Comparison of ENCODE assay signal across 33 cellular contexts in genomic region chr7:35599642-35600041, GRCh38.
"Had no signal": no experiment of that assay in that cellular context is flagged by ENCODE, and none has a peak within 500 bp of the region (broad histone marks: within the 10 kb centered on the region; RNA-seq: fewer than 3 reads in every experiment).

No MANE protein-coding gene starts in this region.

- H3K9me3 ChIP-seq: adrenal gland, body of pancreas, colonic mucosa, esophagus squamous epithelium, gastroesophageal sphincter had no signal

- H3K36me3 Mint-ChIP-seq: activated CD4-positive, alpha-beta memory T cell treated with anti-CD3 and anti-CD28 coated beads for 36 hours; activated CD8-positive, alpha-beta memory T cell treated with anti-CD3 and anti-CD28 coated beads, Interleukin-2, amount 10 ng/mL, durations not matched to agents 7 days and 5 days; activated naive CD8-positive, alpha-beta T cell treated with anti-CD3 and anti-CD28 coated beads for 36 hours had no signal

- H3K4me3 ChIP-seq: adrenal gland, body of pancreas, colonic mucosa, esophagus squamous epithelium, gastroesophageal sphincter had no signal

- H3K27me3 Mint-ChIP-seq: activated CD4-positive, alpha-beta memory T cell treated with anti-CD3 and anti-CD28 coated beads for 36 hours; activated CD4-positive, alpha-beta T cell treated with anti-CD3 and anti-CD28 coated beads for 36 hours; activated CD8-positive, alpha-beta memory T cell treated with anti-CD3 and anti-CD28 coated beads, Interleukin-2, amount 10 ng/mL, durations not matched to agents 7 days and 5 days; activated naive CD4-positive, alpha-beta T cell treated with anti-CD3 and anti-CD28 coated beads, Interleukin-2, amount 50 U/mL, for 24 hours; activated naive CD8-positive, alpha-beta T cell treated with anti-CD3 and anti-CD28 coated beads for 36 hours; activated naive CD8-positive, alpha-beta T cell treated with anti-CD3 and anti-CD28 coated beads, Interleukin-2, amount 50 U/mL, for 24 hours; T-helper 17 cell had no signal

- DNase-seq: activated CD4-positive, alpha-beta memory T cell treated with anti-CD3 and anti-CD28 coated beads for 36 hours; activated CD4-positive, alpha-beta T cell treated with anti-CD3 and anti-CD28 coated beads for 36 hours; activated CD4-positive, alpha-beta T cell treated with anti-CD3 and anti-CD28 coated beads, Interleukin-2, amount 10 ng/mL, durations not matched to agents 24 days and 14 days; activated CD4-positive, CD25-positive, alpha-beta regulatory T cell; activated CD4-positive, CD25-positive, alpha-beta regulatory T cell treated with anti-CD3 and anti-CD28 coated beads, Interleukin-2, amount 50 U/mL, for 72 hours; activated CD8-positive, alpha-beta memory T cell treated with anti-CD3 and anti-CD28 coated beads, Interleukin-2, amount 10 ng/mL, durations not matched to agents 7 days and 5 days; activated CD8-positive, alpha-beta memory T cell treated with anti-CD3 and anti-CD28 coated beads, Interleukin-2, amount 50 U/mL, for 4 hours; activated CD8-positive, alpha-beta T cell treated with anti-CD3 and anti-CD28 coated beads, Interleukin-2, amount 10 ng/mL, durations not matched to agents 7 days and 5 days; activated effector memory CD4-positive, alpha-beta T cell treated with anti-CD3 and anti-CD28 coated beads, Interleukin-2, amount 50 U/mL, for 16 hours; activated naive CD4-positive, alpha-beta T cell treated with anti-CD3 and anti-CD28 coated beads for 36 hours; activated naive CD8-positive, alpha-beta T cell treated with anti-CD3 and anti-CD28 coated beads for 36 hours; activated naive CD8-positive, alpha-beta T cell treated with anti-CD3 and anti-CD28 coated beads, Interleukin-2, amount 50 U/mL, for 24 hours; activated T-cell treated with anti-CD3 and anti-CD28 coated beads, Interleukin-2, amount 50 U/mL, for 1 hour; activated T-cell treated with anti-CD3 and anti-CD28 coated beads, Interleukin-2, amount 50 U/mL, for 48 hours; adrenal gland; amygdala; aorta; body of pancreas; central memory CD4-positive, alpha-beta T cell; cerebellar nuclear complex; colonic mucosa; effector CD8-positive, alpha-beta T cell; esophagus squamous epithelium; foreskin melanocyte; T-helper 1 cell; T-helper 17 cell; T1000 had no signal

- H3K9me3 Mint-ChIP-seq: activated CD4-positive, alpha-beta memory T cell treated with anti-CD3 and anti-CD28 coated beads for 36 hours; activated CD4-positive, alpha-beta T cell treated with anti-CD3 and anti-CD28 coated beads, Interleukin-2, amount 10 ng/mL, durations not matched to agents 24 days and 14 days; activated naive CD4-positive, alpha-beta T cell treated with anti-CD3 and anti-CD28 coated beads for 36 hours; activated naive CD4-positive, alpha-beta T cell treated with anti-CD3 and anti-CD28 coated beads, Interleukin-2, amount 50 U/mL, for 24 hours; activated naive CD8-positive, alpha-beta T cell treated with anti-CD3 and anti-CD28 coated beads for 36 hours; activated naive CD8-positive, alpha-beta T cell treated with anti-CD3 and anti-CD28 coated beads, Interleukin-2, amount 50 U/mL, for 24 hours; activated T-helper 1 cell treated with anti-CD3 and anti-CD28 coated beads, Interleukin-12 subunit alpha, Interleukin-12 subunit beta, Interleukin-2, Interleukin-4 antibody, amounts not matched to agents 30 ng/mL and 10 ng/mL and 1 ng/mL, durations not matched to agents 14 hours and 24 hours and 36 hours; activated T-helper 2 cell treated with anti-CD3 and anti-CD28 coated beads, Interferon-gamma antibody, Interleukin-2, Interleukin-4, amounts not matched to agents 10 μg/mL and 5 μg/mL and 100 μg/mL, durations not matched to agents 14 hours and 24 hours and 36 hours; T-helper 2 cell treated with Interferon-gamma antibody and Interleukin-4, amounts not matched to agents 5 μg/mL and 100 μg/mL, for 36 hours had no signal

- H3K4me1 ChIP-seq: body of pancreas, colonic mucosa, esophagus squamous epithelium, gastroesophageal sphincter had no signal

- ATAC-seq: activated CD4-positive, alpha-beta T cell treated with anti-CD3 and anti-CD28 coated beads for 36 hours; activated CD8-positive, alpha-beta memory T cell treated with anti-CD3 and anti-CD28 coated beads, Interleukin-2, amount 10 ng/mL, durations not matched to agents 7 days and 5 days; activated CD8-positive, alpha-beta T cell treated with anti-CD3 and anti-CD28 coated beads, Interleukin-2, amount 10 ng/mL, durations not matched to agents 7 days and 5 days; activated naive CD8-positive, alpha-beta T cell treated with anti-CD3 and anti-CD28 coated beads, Interleukin-2, amount 50 U/mL, for 24 hours; body of pancreas; gastroesophageal sphincter; T-helper 17 cell had no signal

- H3K27ac Mint-ChIP-seq: activated CD4-positive, alpha-beta memory T cell treated with anti-CD3 and anti-CD28 coated beads for 36 hours; activated CD4-positive, alpha-beta T cell treated with anti-CD3 and anti-CD28 coated beads for 36 hours; activated CD4-positive, alpha-beta T cell treated with anti-CD3 and anti-CD28 coated beads, Interleukin-2, amount 10 ng/mL, durations not matched to agents 24 days and 14 days; activated CD8-positive, alpha-beta memory T cell treated with anti-CD3 and anti-CD28 coated beads, Interleukin-2, amount 10 ng/mL, durations not matched to agents 7 days and 5 days; activated CD8-positive, alpha-beta T cell treated with anti-CD3 and anti-CD28 coated beads, Interleukin-2, amount 10 ng/mL, durations not matched to agents 7 days and 5 days; activated naive CD4-positive, alpha-beta T cell treated with anti-CD3 and anti-CD28 coated beads for 36 hours; activated naive CD4-positive, alpha-beta T cell treated with anti-CD3 and anti-CD28 coated beads, Interleukin-2, amount 50 U/mL, for 24 hours; activated naive CD8-positive, alpha-beta T cell treated with anti-CD3 and anti-CD28 coated beads for 36 hours; activated naive CD8-positive, alpha-beta T cell treated with anti-CD3 and anti-CD28 coated beads, Interleukin-2, amount 50 U/mL, for 24 hours; activated T-helper 1 cell treated with anti-CD3 and anti-CD28 coated beads, Interleukin-12 subunit alpha, Interleukin-12 subunit beta, Interleukin-2, Interleukin-4 antibody, amounts not matched to agents 30 ng/mL and 10 ng/mL and 1 ng/mL, durations not matched to agents 14 hours and 24 hours and 36 hours; activated T-helper 2 cell treated with anti-CD3 and anti-CD28 coated beads, Interferon-gamma antibody, Interleukin-2, Interleukin-4, amounts not matched to agents 10 μg/mL and 5 μg/mL and 100 μg/mL, durations not matched to agents 14 hours and 24 hours and 36 hours; T-helper 17 cell; T-helper 2 cell treated with Interferon-gamma antibody and Interleukin-4, amounts not matched to agents 5 μg/mL and 100 μg/mL, for 36 hours had no signal

- H3K27me3 ChIP-seq: adrenal gland, body of pancreas, colonic mucosa, esophagus squamous epithelium, gastroesophageal sphincter had no signal

- H3K36me3 ChIP-seq: adrenal gland, colonic mucosa, esophagus squamous epithelium, gastroesophageal sphincter had no signal

- H3K4me3 Mint-ChIP-seq: activated CD4-positive, alpha-beta memory T cell treated with anti-CD3 and anti-CD28 coated beads for 36 hours; activated CD4-positive, alpha-beta T cell treated with anti-CD3 and anti-CD28 coated beads for 36 hours; activated CD4-positive, alpha-beta T cell treated with anti-CD3 and anti-CD28 coated beads, Interleukin-2, amount 10 ng/mL, durations not matched to agents 24 days and 14 days; activated CD8-positive, alpha-beta memory T cell treated with anti-CD3 and anti-CD28 coated beads, Interleukin-2, amount 10 ng/mL, durations not matched to agents 7 days and 5 days; activated CD8-positive, alpha-beta T cell treated with anti-CD3 and anti-CD28 coated beads, Interleukin-2, amount 10 ng/mL, durations not matched to agents 7 days and 5 days; activated naive CD4-positive, alpha-beta T cell treated with anti-CD3 and anti-CD28 coated beads for 36 hours; activated naive CD4-positive, alpha-beta T cell treated with anti-CD3 and anti-CD28 coated beads, Interleukin-2, amount 50 U/mL, for 24 hours; activated naive CD8-positive, alpha-beta T cell treated with anti-CD3 and anti-CD28 coated beads for 36 hours; activated naive CD8-positive, alpha-beta T cell treated with anti-CD3 and anti-CD28 coated beads, Interleukin-2, amount 50 U/mL, for 24 hours; activated T-helper 1 cell treated with anti-CD3 and anti-CD28 coated beads, Interleukin-12 subunit alpha, Interleukin-12 subunit beta, Interleukin-2, Interleukin-4 antibody, amounts not matched to agents 30 ng/mL and 10 ng/mL and 1 ng/mL, durations not matched to agents 14 hours and 24 hours and 36 hours; T-helper 17 cell; T-helper 2 cell treated with Interferon-gamma antibody and Interleukin-4, amounts not matched to agents 5 μg/mL and 100 μg/mL, for 36 hours had no signal

- H3K27ac ChIP-seq: adrenal gland, body of pancreas, colonic mucosa, epithelial cell of prostate, esophagus squamous epithelium, gastroesophageal sphincter had no signal

- H3K4me1 Mint-ChIP-seq: activated CD4-positive, alpha-beta T cell treated with anti-CD3 and anti-CD28 coated beads for 36 hours; activated CD4-positive, alpha-beta T cell treated with anti-CD3 and anti-CD28 coated beads, Interleukin-2, amount 10 ng/mL, durations not matched to agents 24 days and 14 days; activated naive CD4-positive, alpha-beta T cell treated with anti-CD3 and anti-CD28 coated beads, Interleukin-2, amount 50 U/mL, for 24 hours; activated naive CD8-positive, alpha-beta T cell treated with anti-CD3 and anti-CD28 coated beads for 36 hours; activated naive CD8-positive, alpha-beta T cell treated with anti-CD3 and anti-CD28 coated beads, Interleukin-2, amount 50 U/mL, for 24 hours had no signal
